In the genomic region with DNA sequence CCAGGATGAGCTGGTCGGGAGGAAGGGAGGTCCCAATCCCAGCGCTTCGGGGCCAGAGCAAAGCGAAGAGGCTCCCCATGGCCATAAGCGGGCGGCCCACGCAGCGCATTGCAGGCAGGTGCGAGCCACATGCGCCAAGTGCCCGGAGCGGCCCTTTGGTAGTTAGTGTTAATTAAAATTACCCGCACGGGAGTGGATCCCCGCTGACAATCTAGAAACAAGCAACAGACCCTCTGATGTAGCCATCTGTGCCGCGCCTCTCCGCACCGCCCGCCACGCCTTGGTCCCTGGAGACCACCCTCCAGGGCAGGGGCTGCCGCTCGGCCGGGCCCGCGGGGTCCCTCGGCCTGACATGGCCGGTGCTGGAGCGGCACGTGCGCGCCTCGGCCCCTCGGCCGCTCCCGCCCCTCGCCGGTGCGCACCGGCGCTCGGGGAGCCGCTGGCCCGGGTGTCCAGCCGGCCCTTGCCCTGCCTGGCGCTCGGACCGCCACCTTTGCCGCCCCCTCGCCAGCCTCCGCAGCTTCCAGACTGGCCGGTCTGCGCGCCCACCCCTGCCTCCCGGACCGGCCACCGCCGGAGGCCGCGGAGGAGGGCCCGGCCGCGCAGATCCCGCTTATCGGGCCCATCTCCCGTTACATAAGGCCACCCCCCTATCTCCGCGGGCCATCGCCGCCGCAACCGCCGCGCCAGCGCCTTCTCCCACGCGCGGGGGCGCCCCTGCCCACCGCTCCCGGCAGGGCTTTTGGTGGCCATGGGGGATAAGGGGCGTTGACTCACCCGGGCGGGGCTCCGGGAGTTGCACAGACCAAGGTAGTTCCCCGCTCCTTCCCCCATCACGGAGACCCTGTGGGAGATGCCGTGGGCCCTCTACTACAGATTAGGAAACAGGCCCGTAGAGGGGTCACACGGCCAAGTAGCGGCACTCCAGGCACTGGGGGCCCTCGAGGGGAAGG, we compare ENCODE assay signal across 8 cellular contexts. TPM values are rescaled to one million over a fixed set of nuclear protein-coding genes. Genes with fewer than 3 reads are reported as not detected.
DNase-seq lines count a peak whose midpoint lies in the region; ATAC-seq and TF ChIP-seq lines count a peak whose summit lies in the region.

No MANE protein-coding gene starts in this region.

- H3K36me3 Mint-ChIP-seq in T-helper 1 cell treated with Interleukin-12 subunit alpha and Interleukin-12 subunit beta and Interleukin-4 antibody, amounts not matched to agents 30 μg/mL and 1 μg/mL, for 36 hours (ENCODE audit: low read depth), result peaks cover 7% of the 10 kb centered on the region

- H3K27ac Mint-ChIP-seq in T-helper 1 cell treated with Interleukin-12 subunit alpha and Interleukin-12 subunit beta and Interleukin-4 antibody, amounts not matched to agents 30 μg/mL and 1 μg/mL, for 36 hours, result peak overlapping the region; percentile 85

- H3K4me3 ChIP-seq in GM12865 (ENCODE audit: low read depth, low read length), result peak overlapping the region; percentile 41
- peak overlapping the region; percentile 25 to 73 (median 60) for H3K4me3 ChIP-seq in dorsolateral prefrontal cortex
- peak overlapping the region; percentile 21 to 63 for H3K4me3 ChIP-seq in muscle layer of duodenum (ENCODE audit: low read depth in 1 of 2, low read length in 2 of 2)
- H3K4me3 ChIP-seq in transverse colon, result peak overlapping the region in 3 of 4 donors; percentile 7 to 44 (median 31)

- H3K4me1 Mint-ChIP-seq in T-helper 1 cell treated with Interleukin-12 subunit alpha and Interleukin-12 subunit beta and Interleukin-4 antibody, amounts not matched to agents 30 μg/mL and 1 μg/mL, for 36 hours (ENCODE audit: low read depth), result peaks cover 33% of the 10 kb centered on the region

- H3K36me3 ChIP-seq in muscle layer of duodenum (ENCODE audit: control insufficient read depth in 1 of 2, insufficient read depth in 2 of 2, low read length in 2 of 2), result no peaks in the 10 kb centered on the region
- H3K36me3 ChIP-seq in transverse colon, result no peaks in the 10 kb centered on the region

- H3K4me1 ChIP-seq in muscle layer of duodenum (ENCODE audit: control insufficient read depth in 1 of 2, insufficient read depth in 2 of 2, low read length in 2 of 2), result peaks cover 0 to 10% of the 10 kb centered on the region in 2 donors
- peaks cover 0 to 13% (median 6%) of the 10 kb centered on the region in 4 donors for H3K4me1 ChIP-seq in transverse colon

- 8 to 30% methylated on average over 2 to 78 of the region's 92 CpGs for WGBS in transverse colon (ENCODE audit: low coverage in 1 of 2), 2 donors

- intact Hi-C loops in dorsolateral prefrontal cortex (cut with DNase I), result loop anchor here (5.0 to 10.0 kb wide), 2 partner anchors 166 to 169 kb away; no protein-coding TSS in a partner anchor
- intact Hi-C loops in transverse colon (cut with DNase I; ENCODE audit: low total_unique reads), result no loop called here

- H3K27ac ChIP-seq in dorsolateral prefrontal cortex (peak overlapping the region in 20 of 59 donors; percentile 2 to 84 (median 38)), muscle layer of duodenum (ENCODE audit: low read length) (no peak overlapping the region), transverse colon (no peak overlapping the region)

- no peaks in the 10 kb centered on the region for H3K9me3 Mint-ChIP-seq in T-helper 1 cell treated with Interleukin-12 subunit alpha and Interleukin-12 subunit beta and Interleukin-4 antibody, amounts not matched to agents 30 μg/mL and 1 μg/mL, for 36 hours

- in situ Hi-C loops in transverse colon (cut with MboI; ENCODE audit: low pct_ligation_motif_present in 1 of 4, low pct_unique_long_range_greater_than_20kb in 1 of 4, low sequenced_read_pairs in 3 of 4), result no loop called here

- H3K27me3 ChIP-seq in dorsolateral prefrontal cortex (peaks cover 0 to 11% (median 0%) of the 10 kb centered on the region in 45 donors), muscle layer of duodenum (ENCODE audit: low read depth, low read length) (peaks cover 22% of the 10 kb centered on the region), transverse colon (peaks cover 50% of the 10 kb centered on the region)

- peaks cover 23% of the 10 kb centered on the region for H3K27me3 Mint-ChIP-seq in T-helper 1 cell treated with Interleukin-12 subunit alpha and Interleukin-12 subunit beta and Interleukin-4 antibody, amounts not matched to agents 30 μg/mL and 1 μg/mL, for 36 hours (ENCODE audit: low read depth)

- TF ChIP-seq EP300 in transverse colon (IDR thresholded peaks at IDR 0.05; ENCODE audit: low read depth), result no peak

- no peak for TF ChIP-seq POLR2A in transverse colon (IDR thresholded peaks at IDR 0.05)

- DNase-seq in GM12865 (ENCODE audit: low read depth) (no peak), dorsolateral prefrontal cortex (peak in 3 of 10 donors; percentile 40 to 68 (median 48)), transverse colon (no peak), cerebellar cortex (ENCODE audit: low spot score) (no peak), SIG-M5 (lab: John Stamatoyannopoulos, UW) (no peak)

- peak overlapping the region; percentile 67 for H3K4me3 Mint-ChIP-seq in T-helper 1 cell treated with Interleukin-12 subunit alpha and Interleukin-12 subunit beta and Interleukin-4 antibody, amounts not matched to agents 30 μg/mL and 1 μg/mL, for 36 hours

- TF ChIP-seq CTCF in GM12865 (IDR thresholded peaks at IDR 0.05; ENCODE audit: insufficient read depth, low read depth, low read length, missing control alignments) (peak; percentile 26), dorsolateral prefrontal cortex (IDR thresholded peaks at IDR 0.05 in 54 of 56, conservative IDR thresholded peaks at IDR 0.05 in 2 of 56; ENCODE audit: low read depth in 1 of 56, partially characterized antibody in 56 of 56) (peak in 40 of 56 donors; percentile 9 to 59 (median 30)), transverse colon (IDR thresholded peaks at IDR 0.05) (no peak)

- H3K9me3 ChIP-seq in muscle layer of duodenum (ENCODE audit: control insufficient read depth in 1 of 2, low read length in 2 of 2) (no peaks in the 10 kb centered on the region), transverse colon (no peaks in the 10 kb centered on the region)

- no peak for ATAC-seq in HG02884 (IDR thresholded peaks at IDR 0.05; ENCODE audit: unreplicated experiment)

RNA-seq across cellular contexts. Expression of a gene that starts 1.9 kb away (rescaled TPM):
- 1 to 10 TPM in 5 of 120 experiments, under 1 TPM in 23, not detected in 92; 0.33 to 2.8 (median 0.50) TPM for total RNA-seq in dorsolateral prefrontal cortex
- total RNA-seq in transverse colon, result not detected

RNA-seq across cellular contexts. Expression of a gene that starts 17.7 kb away (rescaled TPM):
- total RNA-seq in dorsolateral prefrontal cortex, result not detected
- not detected for total RNA-seq in transverse colon

Comparison
In these comparisons a context has a peak if more than half of its experiments do, and no peak if none do; other contexts are left out.
1. CTCF ChIP-seq: peak in GM12865 (single experiment) and dorsolateral prefrontal cortex (40 of 56); none in transverse colon (0 of 5).
2. Peak in every context shown above with its lines, with median percentiles within 50 percentile points of each other: H3K4me3 ChIP-seq.